18 cellular contexts compared by ENCODE assay signal in genomic region chr16:12917246-12917645, GRCh38. TPM values are rescaled to one million over a fixed set of nuclear protein-coding genes. Genes with fewer than 3 reads are reported as not detected.
"Had no signal": no experiment of that assay in that cellular context is flagged by ENCODE, and none has a peak within 500 bp of the region (broad histone marks: within the 10 kb centered on the region; RNA-seq: fewer than 3 reads in every experiment).

No MANE protein-coding gene starts in this region.

- H3K4me1 ChIP-seq: esophagus squamous epithelium had no signal

- H3K4me3 ChIP-seq: esophagus squamous epithelium, mucosa of descending colon, thoracic aorta had no signal

- H3K27ac ChIP-seq: esophagus squamous epithelium, thoracic aorta had no signal

- H3K9me3 ChIP-seq: esophagus squamous epithelium, mucosa of descending colon, thoracic aorta had no signal

- H3K36me3 ChIP-seq: esophagus squamous epithelium, thoracic aorta had no signal

- DNase-seq: activated CD4-positive, alpha-beta memory T cell treated with anti-CD3 and anti-CD28 coated beads, Interleukin-2, amount 10 ng/mL, durations not matched to agents 7 days and 5 days; activated CD4-positive, alpha-beta T cell treated with anti-CD3 and anti-CD28 coated beads for 48 hours; activated CD4-positive, CD25-positive, alpha-beta regulatory T cell; activated CD8-positive, alpha-beta memory T cell treated with anti-CD3 and anti-CD28 coated beads, Interleukin-2, amount 10 ng/mL, durations not matched to agents 7 days and 5 days; amniotic stem cell; caudate nucleus; effector memory CD8-positive, alpha-beta T cell; esophagus squamous epithelium; left cardiac atrium; mesenchymal stem cell; mucosa of descending colon; naive thymus-derived CD8-positive, alpha-beta T cell; stimulated activated naive B cell treated with anti-CD40 and anti-IgM and Interleukin-4, amounts not matched to agents 10 μg/mL and 1 μg/mL and 100 μg/mL, for 72 hours had no signal

- ATAC-seq: activated CD8-positive, alpha-beta memory T cell treated with anti-CD3 and anti-CD28 coated beads, Interleukin-2, amount 10 ng/mL, durations not matched to agents 7 days and 5 days; effector memory CD8-positive, alpha-beta T cell; left cardiac atrium; mucosa of descending colon; naive thymus-derived CD8-positive, alpha-beta T cell; sciatic nerve; stimulated activated naive B cell treated with anti-CD40 and anti-IgM and Interleukin-4, amounts not matched to agents 10 μg/mL and 1 μg/mL and 100 μg/mL, for 72 hours had no signal

RNA-seq across cellular contexts. Expression of gene SHISA9, which starts 15.8 kb away (rescaled TPM):
- total RNA-seq: dermis microvascular lymphatic vessel endothelial cell; naive thymus-derived CD8-positive, alpha-beta T cell; osteocyte; pulmonary artery endothelial cell had no signal
- polyA plus RNA-seq: naive thymus-derived CD8-positive, alpha-beta T cell had no signal
